ENCODE assay signal across 7 cellular contexts in the genomic region with DNA sequence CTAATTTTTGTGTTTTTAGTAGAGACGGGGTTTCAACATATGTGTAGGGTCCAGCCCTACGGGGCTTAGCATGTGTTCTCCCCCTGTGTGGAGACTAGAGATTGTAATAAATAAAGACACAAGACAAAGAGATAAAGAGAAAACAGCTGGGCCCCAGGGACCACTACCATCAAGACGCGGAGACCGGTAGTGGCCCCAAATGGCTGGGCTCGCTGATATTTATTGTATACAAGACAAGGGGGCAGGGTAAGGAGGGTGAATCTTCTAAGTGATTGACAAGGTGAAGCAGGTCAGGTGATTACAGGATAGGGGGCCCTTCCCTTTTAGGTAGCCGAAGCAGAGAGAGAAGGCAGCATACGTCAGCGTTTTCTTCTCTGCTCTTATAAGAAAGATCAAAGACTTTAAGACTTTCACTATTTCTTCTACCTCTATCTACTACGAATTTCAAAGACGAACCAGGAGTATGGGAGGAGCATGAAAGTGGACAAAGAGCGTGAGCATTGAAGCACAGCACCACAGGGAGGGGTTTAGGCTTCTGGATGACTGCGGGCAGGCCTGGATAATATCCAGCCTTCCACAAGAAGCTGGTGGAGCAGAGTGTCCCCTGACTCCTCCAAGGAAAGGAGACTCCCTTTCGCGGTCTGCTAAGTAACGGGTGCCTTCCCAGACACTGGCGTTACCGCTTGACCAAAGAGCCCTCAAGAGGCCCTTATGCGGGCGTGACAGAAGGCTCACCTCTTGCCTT. TPM values are rescaled to one million over a fixed set of nuclear protein-coding genes. Genes with fewer than 3 reads are reported as not detected.
A peak's percentile ranks its signal among the peaks of the same experiment; 100 is the strongest.
DNase-seq lines count a peak whose midpoint lies in the region; ATAC-seq, FAIRE-seq and TF ChIP-seq lines count a peak whose summit lies in the region.
"Not testable (repeated sequence)": the region's sequence is repeated elsewhere in the genome, so short reads cannot be mapped to it uniquely, and the experiment has no call there.

No MANE protein-coding gene starts in this region.

- not testable (repeated sequence) for H3K4me3 ChIP-seq in K562, cardiac muscle cell, mucosa of descending colon

- not testable (repeated sequence) for H3K36me3 Mint-ChIP-seq in T-helper 1 cell treated with Interleukin-12 subunit alpha and Interleukin-12 subunit beta and Interleukin-4 antibody, amounts not matched to agents 30 μg/mL and 1 μg/mL, for 36 hours (ENCODE audit: low read depth); activated T-cell treated with anti-CD3 and anti-CD28 coated beads, Interleukin-2, amount 50 U/mL, for 72 hours (ENCODE audit: insufficient read depth in 2 of 2); stimulated activated effector memory CD8-positive, alpha-beta T cell treated with anti-CD3 and anti-CD28 coated beads, Interleukin-12 subunit alpha, Interleukin-12 subunit beta, amount 100 ng/mL, for 72 hours

- peaks cover 32% of the 10 kb centered on the region for H3K4me1 Mint-ChIP-seq in T-helper 1 cell treated with Interleukin-12 subunit alpha and Interleukin-12 subunit beta and Interleukin-4 antibody, amounts not matched to agents 30 μg/mL and 1 μg/mL, for 36 hours (ENCODE audit: low read depth)
- peaks cover 46% of the 10 kb centered on the region for H3K4me1 Mint-ChIP-seq in activated T-cell treated with anti-CD3 and anti-CD28 coated beads, Interleukin-2, amount 50 U/mL, for 72 hours (ENCODE audit: low read depth)
- H3K4me1 Mint-ChIP-seq in stimulated activated effector memory CD8-positive, alpha-beta T cell treated with anti-CD3 and anti-CD28 coated beads, Interleukin-12 subunit alpha, Interleukin-12 subunit beta, amount 100 ng/mL, for 72 hours, result peaks cover 36% of the 10 kb centered on the region

- peak overlapping the region; percentile 27 for H3K4me3 Mint-ChIP-seq in T-helper 1 cell treated with Interleukin-12 subunit alpha and Interleukin-12 subunit beta and Interleukin-4 antibody, amounts not matched to agents 30 μg/mL and 1 μg/mL, for 36 hours
- peak overlapping the region; percentile 84 to 87 for H3K4me3 Mint-ChIP-seq in activated T-cell treated with anti-CD3 and anti-CD28 coated beads, Interleukin-2, amount 50 U/mL, for 72 hours
- peak overlapping the region; percentile 84 for H3K4me3 Mint-ChIP-seq in stimulated activated effector memory CD8-positive, alpha-beta T cell treated with anti-CD3 and anti-CD28 coated beads, Interleukin-12 subunit alpha, Interleukin-12 subunit beta, amount 100 ng/mL, for 72 hours

- peaks cover 23% of the 10 kb centered on the region for H3K79me2 ChIP-seq in K562 (ENCODE audit: control insufficient read depth, insufficient read depth, low read length)

- not testable (repeated sequence) for H3K27me3 ChIP-seq in K562 (ENCODE audit: control insufficient read depth in 2 of 2, insufficient read depth in 2 of 2, low read length in 2 of 2); cardiac muscle cell

- DNase-seq in DMS79 (lab: John Stamatoyannopoulos, UW) (peak; percentile 34), cardiac muscle cell (ENCODE audit: low read depth in 1 of 2, low spot score in 1 of 2) (peak; percentile 51 to 62), mucosa of descending colon (peak in 2 of 3 donors; percentile 16 to 17)
- not testable (repeated sequence) for DNase-seq in activated T-cell treated with anti-CD3 and anti-CD28 coated beads, Interleukin-2, amount 50 U/mL, for 72 hours; K562 (ENCODE audit: extremely low read depth in 1 of 4, low spot score in 3 of 4); stimulated activated effector memory CD8-positive, alpha-beta T cell treated with anti-CD3 and anti-CD28 coated beads, Interleukin-12 subunit alpha, Interleukin-12 subunit beta, amount 100 ng/mL, for 72 hours (ENCODE audit: low spot score in 2 of 2)

- H2AFZ ChIP-seq in K562 (ENCODE audit: low read depth, low read length), result peak overlapping the region; percentile 84

- H3K36me3 ChIP-seq in K562 (ENCODE audit: control insufficient read depth, insufficient read depth, low read length), result peaks cover 10% of the 10 kb centered on the region; the same call in 2 of the 3 replicates
- not testable (repeated sequence) for H3K36me3 ChIP-seq in cardiac muscle cell; mucosa of descending colon (ENCODE audit: low read depth)

- not testable (repeated sequence) for H3K9me3 ChIP-seq in K562 (replicated peaks; ENCODE audit: control insufficient read depth, insufficient read depth, low read depth, low read length); cardiac muscle cell (ENCODE audit: low read depth); mucosa of descending colon

- not testable (repeated sequence) for H3K27me3 Mint-ChIP-seq in T-helper 1 cell treated with Interleukin-12 subunit alpha and Interleukin-12 subunit beta and Interleukin-4 antibody, amounts not matched to agents 30 μg/mL and 1 μg/mL, for 36 hours (ENCODE audit: low read depth); activated T-cell treated with anti-CD3 and anti-CD28 coated beads, Interleukin-2, amount 50 U/mL, for 72 hours (ENCODE audit: low read depth)

- not testable (repeated sequence) for H3K9me1 ChIP-seq in K562 (ENCODE audit: control insufficient read depth, insufficient read depth, low read length)

- H3K4me2 ChIP-seq in K562 (ENCODE audit: insufficient read depth, low read length), result peak overlapping the region; percentile 55

- BruUV-seq in K562 (replicated peaks; lab: Mats Ljungman, UMichigan), result not testable (repeated sequence)

- not testable (repeated sequence) for TF ChIP-seq EP300 in K562 (IDR thresholded peaks at IDR 0.05; ENCODE audit: low read length)

- H3K9ac ChIP-seq in K562 (ENCODE audit: insufficient read depth in 1 of 2, low read depth in 2 of 2, low read length in 2 of 2), result peak overlapping the region; percentile 20 to 59; a peak in 2 of 4 replicates

- H3K27ac ChIP-seq in K562 (ENCODE audit: extremely low read depth, low read depth, low read length), result not testable (repeated sequence)
- peak overlapping the region; percentile 85 for H3K27ac ChIP-seq in cardiac muscle cell

- intact Hi-C loops in K562 (cut with micrococcal nuclease); mucosa of descending colon (cut with DNase I, micrococcal nuclease): not testable (repeated sequence)

- H3K4me1 ChIP-seq in K562 (replicated peaks in 1 of 2; ENCODE audit: control insufficient read depth in 2 of 2, insufficient read depth in 2 of 2, low read length in 2 of 2) (peaks cover 38 to 40% of the 10 kb centered on the region in 2 experiments), cardiac muscle cell (ENCODE audit: low read depth) (peaks cover 31% of the 10 kb centered on the region), mucosa of descending colon (ENCODE audit: low read depth) (peaks cover 20% of the 10 kb centered on the region)

- in situ Hi-C loops in K562 (cut with MboI), result not testable (repeated sequence)

- not testable (repeated sequence) for TF ChIP-seq RAD21 in K562 (CRISPR knock-in tag; conservative IDR thresholded peaks at IDR 0.05 in 1 of 2, IDR thresholded peaks at IDR 0.05 in 1 of 2)

- TF ChIP-seq POLR2A in K562 (conservative IDR thresholded peaks at IDR 0.05), result not testable (repeated sequence)

- 28% methylated on average over 17 of the region's 20 CpGs for WGBS in K562 (ENCODE audit: insufficient coverage, low coverage, missing lambda C conversion rate)

- not testable (repeated sequence) for FAIRE-seq in K562 (lab: Jason Lieb, UNC)

- POLR2A ChIA-PET in K562 (lab: Yijun Ruan, JAX), result interaction anchor here (1.2 to 1.8 kb wide), 2 partner anchors 20 to 98 kb away, joined by 3 to 12 read pairs; a partner anchor contains a TSS

- not testable (repeated sequence) for H4K20me1 ChIP-seq in K562 (replicated peaks; ENCODE audit: control insufficient read depth, insufficient read depth, low read length)

- ATAC-seq in activated T-cell treated with anti-CD3 and anti-CD28 coated beads, Interleukin-2, amount 50 U/mL, for 72 hours (replicated peaks in 1 of 2); K562; mucosa of descending colon; stimulated activated effector memory CD8-positive, alpha-beta T cell treated with anti-CD3 and anti-CD28 coated beads, Interleukin-12 subunit alpha, Interleukin-12 subunit beta, amount 100 ng/mL, for 72 hours: not testable (repeated sequence)

- CTCF ChIA-PET in K562 (lab: Yijun Ruan, JAX; ENCODE audit: low intra/inter-chr PET ratio), result not testable (repeated sequence)

- TF ChIP-seq CTCF in K562 (IDR thresholded peaks at IDR 0.05 in 2 of 3, conservative IDR thresholded peaks at IDR 0.05 in 1 of 3; ENCODE audit: insufficient read depth in 2 of 3, low read depth in 1 of 3, low read length in 3 of 3); cardiac muscle cell (IDR thresholded peaks at IDR 0.05; ENCODE audit: low read depth, low read length); mucosa of descending colon (IDR thresholded peaks at IDR 0.05): not testable (repeated sequence)

- not testable (repeated sequence) for H3K9me3 Mint-ChIP-seq in T-helper 1 cell treated with Interleukin-12 subunit alpha and Interleukin-12 subunit beta and Interleukin-4 antibody, amounts not matched to agents 30 μg/mL and 1 μg/mL, for 36 hours; activated T-cell treated with anti-CD3 and anti-CD28 coated beads, Interleukin-2, amount 50 U/mL, for 72 hours; stimulated activated effector memory CD8-positive, alpha-beta T cell treated with anti-CD3 and anti-CD28 coated beads, Interleukin-12 subunit alpha, Interleukin-12 subunit beta, amount 100 ng/mL, for 72 hours

- H3K27ac Mint-ChIP-seq in T-helper 1 cell treated with Interleukin-12 subunit alpha and Interleukin-12 subunit beta and Interleukin-4 antibody, amounts not matched to agents 30 μg/mL and 1 μg/mL, for 36 hours, result peak overlapping the region; percentile 57
- H3K27ac Mint-ChIP-seq in activated T-cell treated with anti-CD3 and anti-CD28 coated beads, Interleukin-2, amount 50 U/mL, for 72 hours, result peak overlapping the region; percentile 38
- H3K27ac Mint-ChIP-seq in stimulated activated effector memory CD8-positive, alpha-beta T cell treated with anti-CD3 and anti-CD28 coated beads, Interleukin-12 subunit alpha, Interleukin-12 subunit beta, amount 100 ng/mL, for 72 hours, result not testable (repeated sequence)

RNA-seq across cellular contexts. Expression of a gene that starts 2.9 kb away (rescaled TPM):
- 10 to 100 TPM; 77.9 to 83.4 TPM for total RNA-seq in activated T-cell treated with anti-CD3 and anti-CD28 coated beads, Interleukin-2, amount 50 U/mL, for 72 hours
- 59.7 and 207 TPM in 2 replicates for total RNA-seq in K562 (2011; cell fraction: chromatin; rRNA removed; ENCODE audit: low replicate concordance)
- total RNA-seq in K562 (2011; cell fraction: nucleolus; rRNA removed), result 125 and 130 TPM in 2 replicates
- total RNA-seq in K562 (2011; cell fraction: nucleoplasm; rRNA removed), result 91.0 and 98.2 TPM in 2 replicates
- total RNA-seq in K562 (2014; rRNA removed) (145 and 156 TPM in 2 replicates), K562 (2014; rRNA removed; fragmentation: Illumina TruSeq; extraction: Trizol) (14.2 and 20.2 TPM in 2 replicates), K562 (2015; rRNA removed; fragmentation: Illumina TruSeq; extraction: Trizol) (57.6 and 59.0 TPM in 2 replicates), K562 (2021) (113 and 115 TPM in 2 replicates), cardiac muscle cell (157 and 168 TPM in 2 replicates), mucosa of descending colon (10 to 100 TPM; 60.1 to 77.4 (median 60.3) TPM)
- polyA plus RNA-seq in K562 (2011; rRNA removed) (55.0 and 79.2 TPM in 2 replicates), K562 (2014; fragmentation: Illumina TruSeq; extraction: Trizol) (76.1 and 81.3 TPM in 2 replicates), K562 (2014; fragmentation: Nextera tagmentation; extraction: Ambion mirVana) (1 to 10 TPM; 1.9 to 4.7 TPM), K562 (2014; rRNA removed) (96.0 and 104 TPM in 2 replicates), cardiac muscle cell (139 and 146 TPM in 2 replicates)
- 121 and 188 TPM in 2 replicates for polyA plus RNA-seq in K562 (2011; cell fraction: cytosol; rRNA removed)
- 124 and 172 TPM in 2 replicates for polyA plus RNA-seq in K562 (2011; cell fraction: nucleus; rRNA removed)
- 54.7 and 95.3 TPM in 2 replicates for polyA plus RNA-seq in K562 (2012)
- 27.0 and 42.0 TPM in 2 replicates for polyA minus RNA-seq in K562 (2011; rRNA and poly(A)+ RNA removed)
- 62.5 and 74.3 TPM in 2 replicates for polyA minus RNA-seq in K562 (2011; cell fraction: cytosol; rRNA and poly(A)+ RNA removed)
- polyA minus RNA-seq in K562 (2011; cell fraction: nucleus; rRNA and poly(A)+ RNA removed), result 31.2 and 38.2 TPM in 2 replicates

RNA-seq across cellular contexts. Expression of a gene that starts 23.1 kb away (rescaled TPM):
- over 10,000 TPM in 1 of 2 donors, 1,000 to 10,000 TPM in 1; 8,391 to 13,279 TPM for total RNA-seq in activated T-cell treated with anti-CD3 and anti-CD28 coated beads, Interleukin-2, amount 50 U/mL, for 72 hours
- 25,088 and 54,166 TPM in 2 replicates for total RNA-seq in K562 (2011; cell fraction: chromatin; rRNA removed; ENCODE audit: low replicate concordance)
- 9,055 and 12,105 TPM in 2 replicates for total RNA-seq in K562 (2011; cell fraction: nucleolus; rRNA removed)
- 29,585 and 58,308 TPM in 2 replicates for total RNA-seq in K562 (2011; cell fraction: nucleoplasm; rRNA removed)
- total RNA-seq in K562 (2014; rRNA removed) (1,943 and 2,212 TPM in 2 replicates), K562 (2014; rRNA removed; fragmentation: Illumina TruSeq; extraction: Trizol) (2,548 and 2,859 TPM in 2 replicates), K562 (2015; rRNA removed; fragmentation: Illumina TruSeq; extraction: Trizol) (2,437 and 2,551 TPM in 2 replicates), K562 (2021) (4,052 and 5,928 TPM in 2 replicates), cardiac muscle cell (3,311 and 7,439 TPM in 2 replicates), mucosa of descending colon (over 10,000 TPM; 10,779 to 14,350 (median 11,224) TPM)
- polyA plus RNA-seq in K562 (2011; rRNA removed) (980 and 1,205 TPM in 2 replicates), K562 (2014; fragmentation: Illumina TruSeq; extraction: Trizol) (363 and 398 TPM in 2 replicates), K562 (2014; fragmentation: Nextera tagmentation; extraction: Ambion mirVana) (1,000 to 10,000 TPM; 1,606 to 8,715 TPM), K562 (2014; rRNA removed) (1,666 and 2,351 TPM in 2 replicates), cardiac muscle cell (16,838 and 18,899 TPM in 2 replicates)
- polyA plus RNA-seq in K562 (2011; cell fraction: cytosol; rRNA removed), result 93.6 and 371 TPM in 2 replicates
- polyA plus RNA-seq in K562 (2011; cell fraction: nucleus; rRNA removed), result 5,475 and 8,513 TPM in 2 replicates
- polyA plus RNA-seq in K562 (2012), result 1,113 and 1,346 TPM in 2 replicates
- 5,106 and 10,064 TPM in 2 replicates for polyA minus RNA-seq in K562 (2011; rRNA and poly(A)+ RNA removed)
- 2,869 and 5,041 TPM in 2 replicates for polyA minus RNA-seq in K562 (2011; cell fraction: cytosol; rRNA and poly(A)+ RNA removed)
- polyA minus RNA-seq in K562 (2011; cell fraction: nucleus; rRNA and poly(A)+ RNA removed), result 20,177 and 33,147 TPM in 2 replicates

RNA-seq across cellular contexts. Expression of a gene that starts 36.2 kb away (rescaled TPM):
- 100 to 1,000 TPM; 106 TPM for total RNA-seq in activated T-cell treated with anti-CD3 and anti-CD28 coated beads, Interleukin-2, amount 50 U/mL, for 72 hours
- total RNA-seq in K562 (2011; cell fraction: chromatin; rRNA removed; ENCODE audit: low replicate concordance), result 78.9 and 182 TPM in 2 replicates
- 71.7 and 81.2 TPM in 2 replicates for total RNA-seq in K562 (2011; cell fraction: nucleolus; rRNA removed)
- total RNA-seq in K562 (2011; cell fraction: nucleoplasm; rRNA removed), result 77.2 and 120 TPM in 2 replicates
- total RNA-seq in K562 (2014; rRNA removed) (15.0 and 19.3 TPM in 2 replicates), K562 (2014; rRNA removed; fragmentation: Illumina TruSeq; extraction: Trizol) (1.3 and 1.7 TPM in 2 replicates), K562 (2015; rRNA removed; fragmentation: Illumina TruSeq; extraction: Trizol) (3.8 and 4.4 TPM in 2 replicates), K562 (2021) (17.1 and 18.8 TPM in 2 replicates), cardiac muscle cell (61.8 and 98.3 TPM in 2 replicates), mucosa of descending colon (100 to 1,000 TPM in 1 of 3 donors, 10 to 100 TPM in 2; 22.6 to 133 (median 36.7) TPM)
- polyA plus RNA-seq in K562 (2011; rRNA removed) (7.4 and 17.0 TPM in 2 replicates), K562 (2014; fragmentation: Illumina TruSeq; extraction: Trizol) (4.8 and 6.9 TPM in 2 replicates), K562 (2014; fragmentation: Nextera tagmentation; extraction: Ambion mirVana) (under 1 TPM; 0.06 to 0.14 TPM), K562 (2014; rRNA removed) (14.6 and 20.5 TPM in 2 replicates), cardiac muscle cell (53.7 and 60.9 TPM in 2 replicates)
- polyA plus RNA-seq in K562 (2011; cell fraction: cytosol; rRNA removed), result 13.4 and 20.3 TPM in 2 replicates
- 102 and 163 TPM in 2 replicates for polyA plus RNA-seq in K562 (2011; cell fraction: nucleus; rRNA removed)
- 19.2 and 25.7 TPM in 2 replicates for polyA plus RNA-seq in K562 (2012)
- 6.4 and 7.8 TPM in 2 replicates for polyA minus RNA-seq in K562 (2011; rRNA and poly(A)+ RNA removed)
- 7.6 and 12.6 TPM in 2 replicates for polyA minus RNA-seq in K562 (2011; cell fraction: cytosol; rRNA and poly(A)+ RNA removed)
- 18.2 and 23.1 TPM in 2 replicates for polyA minus RNA-seq in K562 (2011; cell fraction: nucleus; rRNA and poly(A)+ RNA removed)

RNA-seq across cellular contexts. Expression of a gene that starts 48.3 kb away (rescaled TPM):
- total RNA-seq in activated T-cell treated with anti-CD3 and anti-CD28 coated beads, Interleukin-2, amount 50 U/mL, for 72 hours, result 10 to 100 TPM; 23.5 to 25.1 TPM
- total RNA-seq in K562 (2011; cell fraction: chromatin; rRNA removed; ENCODE audit: low replicate concordance), result 16.9 and 90.0 TPM in 2 replicates
- total RNA-seq in K562 (2011; cell fraction: nucleolus; rRNA removed), result 98.3 and 115 TPM in 2 replicates
- total RNA-seq in K562 (2011; cell fraction: nucleoplasm; rRNA removed), result 36.5 and 47.7 TPM in 2 replicates
- total RNA-seq in K562 (2014; rRNA removed), result 129 and 153 TPM in 2 replicates
- 8.5 and 13.4 TPM in 2 replicates for total RNA-seq in K562 (2014; rRNA removed; fragmentation: Illumina TruSeq; extraction: Trizol)
- 60.4 and 61.8 TPM in 2 replicates for total RNA-seq in K562 (2015; rRNA removed; fragmentation: Illumina TruSeq; extraction: Trizol)
- total RNA-seq in K562 (2021), result 106 and 114 TPM in 2 replicates
- polyA plus RNA-seq in K562 (2011; rRNA removed), result 40.4 and 51.9 TPM in 2 replicates
- 70.6 and 201 TPM in 2 replicates for polyA plus RNA-seq in K562 (2011; cell fraction: cytosol; rRNA removed)
- polyA plus RNA-seq in K562 (2011; cell fraction: nucleus; rRNA removed), result 69.6 and 90.0 TPM in 2 replicates
- polyA plus RNA-seq in K562 (2012), result 75.0 and 123 TPM in 2 replicates
- polyA plus RNA-seq in K562 (2014; fragmentation: Illumina TruSeq; extraction: Trizol), result 16.6 and 77.3 TPM in 2 replicates
- 10 to 100 TPM; 35.6 to 66.3 TPM for polyA plus RNA-seq in K562 (2014; fragmentation: Nextera tagmentation; extraction: Ambion mirVana)
- polyA plus RNA-seq in K562 (2014; rRNA removed), result 123 and 130 TPM in 2 replicates
- polyA minus RNA-seq in K562 (2011; rRNA and poly(A)+ RNA removed), result 7.4 TPM in 2 replicates
- polyA minus RNA-seq in K562 (2011; cell fraction: cytosol; rRNA and poly(A)+ RNA removed), result 22.4 and 23.0 TPM in 2 replicates
- 61.0 and 62.0 TPM in 2 replicates for polyA minus RNA-seq in K562 (2011; cell fraction: nucleus; rRNA and poly(A)+ RNA removed)
- 56.6 and 57.4 TPM in 2 replicates for total RNA-seq in cardiac muscle cell
- polyA plus RNA-seq in cardiac muscle cell, result 55.7 and 70.5 TPM in 2 replicates
- total RNA-seq in mucosa of descending colon, result 10 to 100 TPM; 20.9 to 24.6 (median 21.0) TPM

RNA-seq across cellular contexts. Expression of a gene that starts 50.4 kb away (rescaled TPM):
- 10 to 100 TPM; 21.4 to 26.7 TPM for total RNA-seq in activated T-cell treated with anti-CD3 and anti-CD28 coated beads, Interleukin-2, amount 50 U/mL, for 72 hours
- total RNA-seq in K562 (2011; cell fraction: chromatin; rRNA removed; ENCODE audit: low replicate concordance), result 6.1 and 32.6 TPM in 2 replicates
- total RNA-seq in K562 (2011; cell fraction: nucleolus; rRNA removed), result 30.5 and 31.9 TPM in 2 replicates
- total RNA-seq in K562 (2011; cell fraction: nucleoplasm; rRNA removed), result 14.4 and 16.7 TPM in 2 replicates
- total RNA-seq in K562 (2014; rRNA removed), result 26.1 and 36.0 TPM in 2 replicates
- 3.2 and 4.2 TPM in 2 replicates for total RNA-seq in K562 (2014; rRNA removed; fragmentation: Illumina TruSeq; extraction: Trizol)
- 12.3 and 12.6 TPM in 2 replicates for total RNA-seq in K562 (2015; rRNA removed; fragmentation: Illumina TruSeq; extraction: Trizol)
- 24.2 and 26.9 TPM in 2 replicates for total RNA-seq in K562 (2021)
- 9.7 and 12.3 TPM in 2 replicates for polyA plus RNA-seq in K562 (2011; rRNA removed)
- 21.6 and 65.1 TPM in 2 replicates for polyA plus RNA-seq in K562 (2011; cell fraction: cytosol; rRNA removed)
- 29.6 and 55.3 TPM in 2 replicates for polyA plus RNA-seq in K562 (2011; cell fraction: nucleus; rRNA removed)
- polyA plus RNA-seq in K562 (2012), result 17.8 and 26.2 TPM in 2 replicates
- 11.9 and 21.9 TPM in 2 replicates for polyA plus RNA-seq in K562 (2014; fragmentation: Illumina TruSeq; extraction: Trizol)
- polyA plus RNA-seq in K562 (2014; fragmentation: Nextera tagmentation; extraction: Ambion mirVana), result under 1 TPM; 0.32 to 0.83 TPM
- 27.6 and 33.4 TPM in 2 replicates for polyA plus RNA-seq in K562 (2014; rRNA removed)
- polyA minus RNA-seq in K562 (2011; rRNA and poly(A)+ RNA removed), result 2.2 and 3.2 TPM in 2 replicates
- 7.2 and 7.9 TPM in 2 replicates for polyA minus RNA-seq in K562 (2011; cell fraction: cytosol; rRNA and poly(A)+ RNA removed)
- 22.2 and 25.9 TPM in 2 replicates for polyA minus RNA-seq in K562 (2011; cell fraction: nucleus; rRNA and poly(A)+ RNA removed)
- total RNA-seq in cardiac muscle cell, result 42.9 and 71.8 TPM in 2 replicates
- 96.0 and 132 TPM in 2 replicates for polyA plus RNA-seq in cardiac muscle cell
- total RNA-seq in mucosa of descending colon, result 10 to 100 TPM; 26.4 to 61.2 (median 28.5) TPM

Comparison
In these comparisons a context has a peak if more than half of its experiments do, and no peak if none do; other contexts are left out.
1. H3K4me3 Mint-ChIP-seq: peak in every context shown above with its lines; median percentile 86 in activated T-cell treated with anti-CD3 and anti-CD28 coated beads, Interleukin-2, amount 50 U/mL, for 72 hours; 84 in stimulated activated effector memory CD8-positive, alpha-beta T cell treated with anti-CD3 and anti-CD28 coated beads, Interleukin-12 subunit alpha, Interleukin-12 subunit beta, amount 100 ng/mL, for 72 hours; 27 in T-helper 1 cell treated with Interleukin-12 subunit alpha and Interleukin-12 subunit beta and Interleukin-4 antibody, amounts not matched to agents 30 μg/mL and 1 μg/mL, for 36 hours.